Comparison of ENCODE assay signal across 12 cellular contexts in the genomic region with DNA sequence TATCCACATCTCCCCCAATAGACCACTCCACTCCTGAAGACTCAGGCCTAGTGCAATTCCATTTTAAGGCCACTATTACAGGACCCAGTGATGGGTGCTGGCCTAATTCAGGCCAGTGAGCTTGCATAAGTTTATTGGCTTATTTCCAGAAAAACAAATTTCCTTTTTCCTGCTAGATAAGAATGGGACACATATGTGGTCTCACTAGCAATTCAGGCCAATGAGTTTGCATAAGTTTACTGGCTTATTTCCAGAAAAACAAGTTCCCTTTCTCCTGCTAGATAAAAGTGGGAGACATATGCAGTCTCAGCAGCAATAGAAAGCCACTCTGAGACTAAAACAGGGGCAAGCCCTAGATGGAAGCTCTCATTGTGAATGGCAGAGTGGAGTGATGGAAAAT. TPM values are rescaled to one million over a fixed set of nuclear protein-coding genes. Genes with fewer than 3 reads are reported as not detected.
DNase-seq lines count a peak whose midpoint lies in the region; ATAC-seq and TF ChIP-seq lines count a peak whose summit lies in the region.
"Had no signal": no experiment of that assay in that cellular context is flagged by ENCODE, and none has a peak within 500 bp of the region (broad histone marks: within the 10 kb centered on the region; RNA-seq: fewer than 3 reads in every experiment).

No MANE protein-coding gene starts in this region.

- H3K4me3 ChIP-seq in brain microvascular endothelial cell (ENCODE audit: low read depth, low read length), result no peak overlapping the region
- no peak overlapping the region for H3K4me3 ChIP-seq in right cardiac atrium (ENCODE audit: low read length)
- H3K4me3 ChIP-seq in thoracic aorta, result no peak overlapping the region
- H3K4me3 ChIP-seq: prostate gland had no signal

- H3K4me3 Mint-ChIP-seq in activated naive CD8-positive, alpha-beta T cell treated with anti-CD3 and anti-CD28 coated beads, Interleukin-2, amount 50 U/mL, for 24 hours, result no peak overlapping the region
- H3K4me3 Mint-ChIP-seq: brain had no signal

- H3K36me3 ChIP-seq in brain microvascular endothelial cell (replicated peaks) (no peaks in the 10 kb centered on the region), thoracic aorta (no peaks in the 10 kb centered on the region)
- H3K36me3 ChIP-seq: prostate gland had no signal

- TF ChIP-seq CTCF in brain microvascular endothelial cell (IDR thresholded peaks at IDR 0.05; ENCODE audit: low read depth, low read length, missing control alignments), result no peak
- no peak for TF ChIP-seq CTCF in thoracic aorta (IDR thresholded peaks at IDR 0.05)

- ATAC-seq in right cardiac atrium, result peak; percentile 58 to 69
- ATAC-seq in thoracic aorta (ENCODE audit: insufficient number of reproducible peaks, low FRiP score, low read depth), result no peak
- ATAC-seq in activated naive CD8-positive, alpha-beta T cell treated with anti-CD3 and anti-CD28 coated beads, Interleukin-2, amount 50 U/mL, for 24 hours, result no peak
- ATAC-seq in GM18498 (IDR thresholded peaks at IDR 0.05; ENCODE audit: unreplicated experiment), result no peak
- no peak for ATAC-seq in HG03039 (IDR thresholded peaks at IDR 0.05; ENCODE audit: unreplicated experiment)

- H3K27ac ChIP-seq in brain microvascular endothelial cell, result peak overlapping the region; percentile 82
- H3K27ac ChIP-seq in right cardiac atrium (ENCODE audit: low read length), result peak overlapping the region; percentile 87
- H3K27ac ChIP-seq in thoracic aorta, result peak overlapping the region; percentile 71 to 75
- H3K27ac ChIP-seq: prostate gland had no signal

- DNase-seq in LHCN-M2 (ENCODE audit: low read depth) (peak; percentile 27), brain microvascular endothelial cell (peak; percentile 51), right cardiac atrium (no peak), thoracic aorta (ENCODE audit: low spot score) (no peak)
- no peak for DNase-seq in activated naive CD8-positive, alpha-beta T cell treated with anti-CD3 and anti-CD28 coated beads, Interleukin-2, amount 50 U/mL, for 24 hours
- DNase-seq: activated T-cell treated with anti-CD3 and anti-CD28 coated beads for 4 hours, foreskin melanocyte, NCI-H1694 treated with DMSO at 0.1 percent for 48 hours had no signal

- H3K9me3 Mint-ChIP-seq in activated naive CD8-positive, alpha-beta T cell treated with anti-CD3 and anti-CD28 coated beads, Interleukin-2, amount 50 U/mL, for 24 hours, result no peaks in the 10 kb centered on the region
- H3K9me3 Mint-ChIP-seq: brain had no signal

- H3K4me1 Mint-ChIP-seq in activated naive CD8-positive, alpha-beta T cell treated with anti-CD3 and anti-CD28 coated beads, Interleukin-2, amount 50 U/mL, for 24 hours, result peaks cover 17% of the 10 kb centered on the region

- no peaks in the 10 kb centered on the region for H3K9me3 ChIP-seq in right cardiac atrium (ENCODE audit: control insufficient read depth, low read length)
- no peaks in the 10 kb centered on the region for H3K9me3 ChIP-seq in thoracic aorta
- H3K9me3 ChIP-seq: prostate gland had no signal

- intact Hi-C loops in right cardiac atrium (cut with DNase I), result no loop called here

- H3K27me3 ChIP-seq in brain microvascular endothelial cell (replicated peaks), result no peaks in the 10 kb centered on the region
- H3K27me3 ChIP-seq in right cardiac atrium (ENCODE audit: control insufficient read depth, insufficient read depth), result no peaks in the 10 kb centered on the region
- H3K27me3 ChIP-seq in thoracic aorta (replicated peaks; ENCODE audit: insufficient read depth), result no peaks in the 10 kb centered on the region

- H3K36me3 Mint-ChIP-seq in activated naive CD8-positive, alpha-beta T cell treated with anti-CD3 and anti-CD28 coated beads, Interleukin-2, amount 50 U/mL, for 24 hours (ENCODE audit: low read depth), result no peaks in the 10 kb centered on the region
- H3K36me3 Mint-ChIP-seq: brain had no signal

- in situ Hi-C loops in brain microvascular endothelial cell (cut with HindIII; ENCODE audit: low pct_ligation_motif_present, low sequenced_read_pairs), result no loop called here

- H3K27me3 Mint-ChIP-seq in activated naive CD8-positive, alpha-beta T cell treated with anti-CD3 and anti-CD28 coated beads, Interleukin-2, amount 50 U/mL, for 24 hours, result peaks cover 5% of the 10 kb centered on the region

- peaks cover 24% of the 10 kb centered on the region for H3K4me1 ChIP-seq in right cardiac atrium (ENCODE audit: control insufficient read depth, insufficient read depth, low read length)
- H3K4me1 ChIP-seq in thoracic aorta (ENCODE audit: control insufficient read depth in 1 of 2, low read depth in 2 of 2), result peaks cover 51 to 68% of the 10 kb centered on the region in 2 donors
- H3K4me1 ChIP-seq: prostate gland had no signal

- H3K27ac Mint-ChIP-seq in activated naive CD8-positive, alpha-beta T cell treated with anti-CD3 and anti-CD28 coated beads, Interleukin-2, amount 50 U/mL, for 24 hours, result no peak overlapping the region

RNA-seq across cellular contexts. Expression of a gene that starts 22.4 kb away (rescaled TPM):
- 160 and 164 TPM in 2 replicates for total RNA-seq in LHCN-M2 (2014; rRNA removed)
- 146 TPM for polyA plus RNA-seq in LHCN-M2 (2012)
- 100 to 1,000 TPM in 3 of 4 donors, 10 to 100 TPM in 1; 57.9 to 219 (median 166) TPM for total RNA-seq in right cardiac atrium
- polyA plus RNA-seq in right cardiac atrium, result 151 TPM
- total RNA-seq in thoracic aorta, result 100 to 1,000 TPM in 1 of 2 donors, 10 to 100 TPM in 1; 50.0 to 193 TPM

RNA-seq across cellular contexts. Expression of a gene that starts 33.2 kb away (rescaled TPM):
- total RNA-seq in LHCN-M2 (2014; rRNA removed) (31.6 and 32.1 TPM in 2 replicates), right cardiac atrium (10 to 100 TPM; 20.5 to 32.2 (median 23.3) TPM), thoracic aorta (10 to 100 TPM; 53.8 to 60.8 TPM)
- polyA plus RNA-seq in LHCN-M2 (2012), result 10.4 TPM
- 10.8 TPM for polyA plus RNA-seq in right cardiac atrium

Comparison
In these comparisons a context has a peak if more than half of its experiments do, and no peak if none do; other contexts are left out.
1. DNase-seq: peak in LHCN-M2 (single experiment) and brain microvascular endothelial cell (single experiment); none in right cardiac atrium (0 of 3), thoracic aorta (single experiment) and activated naive CD8-positive, alpha-beta T cell treated with anti-CD3 and anti-CD28 coated beads, Interleukin-2, amount 50 U/mL, for 24 hours (single experiment).
2. ATAC-seq: peak in right cardiac atrium (2 of 2); none in thoracic aorta (single experiment), activated naive CD8-positive, alpha-beta T cell treated with anti-CD3 and anti-CD28 coated beads, Interleukin-2, amount 50 U/mL, for 24 hours (single experiment), GM18498 (single experiment) and HG03039 (single experiment).
3. Peak in every context shown above with its lines, with median percentiles within 50 percentile points of each other: H3K27ac ChIP-seq.